Comparison of ENCODE assay signal across 22 cellular contexts in the genomic region with DNA sequence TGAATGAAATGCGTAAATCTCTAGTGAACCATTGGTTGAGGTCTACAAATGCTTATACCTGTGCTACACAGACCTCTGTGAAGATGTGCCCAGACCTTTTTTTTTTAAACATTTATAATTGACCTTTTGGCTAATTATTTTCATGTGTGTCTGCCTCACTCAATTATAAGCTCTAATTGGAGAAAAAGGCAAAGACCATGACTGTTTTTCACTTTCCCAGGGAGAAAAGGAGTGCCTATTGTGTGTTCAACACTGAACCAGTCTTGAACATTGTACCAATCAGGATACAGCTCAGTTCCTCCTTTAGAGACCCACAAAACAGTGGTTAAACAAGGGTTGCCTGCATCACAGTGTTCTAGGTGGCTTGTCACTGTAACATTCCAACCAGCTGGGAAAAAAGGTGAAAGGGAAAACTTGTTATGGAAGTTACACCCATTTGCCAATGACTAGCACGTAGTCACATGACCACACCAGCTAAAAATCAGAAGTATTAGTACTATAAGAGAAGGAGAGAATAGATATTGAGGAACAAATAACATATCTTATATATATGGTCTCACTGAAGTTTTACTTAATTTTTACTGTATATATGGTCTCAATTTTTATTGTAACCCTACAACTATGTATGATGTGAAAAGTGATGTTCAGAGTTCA. TPM values are rescaled to one million over a fixed set of nuclear protein-coding genes. Genes with fewer than 3 reads are reported as not detected.
A peak's percentile ranks its signal among the peaks of the same experiment; 100 is the strongest.
DNase-seq lines count a peak whose midpoint lies in the region; ATAC-seq and TF ChIP-seq lines count a peak whose summit lies in the region.
"Had no signal": no experiment of that assay in that cellular context is flagged by ENCODE, and none has a peak within 500 bp of the region (broad histone marks: within the 10 kb centered on the region; RNA-seq: fewer than 3 reads in every experiment).

No MANE protein-coding gene starts in this region.

- DNase-seq in natural killer cell treated with Interleukin-12 subunit alpha and Interleukin-12 subunit beta and Interleukin-15 and Interleukin-18, amount 100 ng/mL, for 72 hours (ENCODE audit: low spot score), result no peak
- no peak for DNase-seq in natural killer cell
- DNase-seq in activated T-helper 2 cell treated with anti-CD3 and anti-CD28 coated beads, Interferon-gamma antibody, Interleukin-2, Interleukin-4, amounts not matched to agents 10 μg/mL and 5 μg/mL and 100 μg/mL, durations not matched to agents 14 hours and 24 hours and 36 hours (ENCODE audit: low spot score), result no peak
- no peak for DNase-seq in upper lobe of right lung
- no peak for DNase-seq in NCI-H446 treated with DMSO at 0.1 percent for 48 hours (lab: John Stamatoyannopoulos, UW)
- DNase-seq: activated CD4-positive, alpha-beta T cell treated with anti-CD3 and anti-CD28 coated beads, Interleukin-2, amount 10 ng/mL, durations not matched to agents 7 days and 5 days; activated T-cell treated with anti-CD3 and anti-CD28 coated beads, Interleukin-2, amount 50 U/mL, for 1 hour; adrenal gland; foreskin melanocyte; H7; hippocampal formation; lower lobe of right lung; NCI-H1105 treated with DMSO at 0.1 percent for 48 hours; NCI-H524; nucleus accumbens; SW 1271 had no signal

- no peak for TF ChIP-seq CTCF in natural killer cell (IDR thresholded peaks at IDR 0.05)
- TF ChIP-seq CTCF in upper lobe of right lung (IDR thresholded peaks at IDR 0.05), result no peak

- H3K36me3 ChIP-seq in upper lobe of right lung, result no peaks in the 10 kb centered on the region
- H3K36me3 ChIP-seq: adrenal gland, lower lobe of right lung, right atrium auricular region had no signal

- H3K27ac Mint-ChIP-seq in natural killer cell treated with Interleukin-12 subunit alpha and Interleukin-12 subunit beta and Interleukin-15 and Interleukin-18, amount 100 ng/mL, for 72 hours, result peak overlapping the region; percentile 98 to 99
- peak overlapping the region in 1 of 2 donors; percentile 1 for H3K27ac Mint-ChIP-seq in natural killer cell
- H3K27ac Mint-ChIP-seq in activated T-helper 2 cell treated with anti-CD3 and anti-CD28 coated beads, Interferon-gamma antibody, Interleukin-2, Interleukin-4, amounts not matched to agents 10 μg/mL and 5 μg/mL and 100 μg/mL, durations not matched to agents 14 hours and 24 hours and 36 hours, result peak overlapping the region; percentile 72
- H3K27ac Mint-ChIP-seq: activated CD4-positive, alpha-beta T cell treated with anti-CD3 and anti-CD28 coated beads, Interleukin-2, amount 10 ng/mL, durations not matched to agents 7 days and 5 days; type B pancreatic cell had no signal

- intact Hi-C loops in natural killer cell (cut with micrococcal nuclease) (no loop called here), upper lobe of right lung (cut with DNase I) (no loop called here)
- intact Hi-C loops in activated T-helper 2 cell treated with anti-CD3 and anti-CD28 coated beads, Interferon-gamma antibody, Interleukin-2, Interleukin-4, amounts not matched to agents 10 μg/mL and 5 μg/mL and 100 μg/mL, durations not matched to agents 14 hours and 24 hours and 36 hours (cut with micrococcal nuclease), result loop anchor here (2.0 kb wide), 1 partner anchor 27 kb away; no protein-coding TSS in a partner anchor

- peaks cover 75% of the 10 kb centered on the region for H3K36me3 Mint-ChIP-seq in natural killer cell treated with Interleukin-12 subunit alpha and Interleukin-12 subunit beta and Interleukin-15 and Interleukin-18, amount 100 ng/mL, for 72 hours
- H3K36me3 Mint-ChIP-seq in natural killer cell, result no peaks in the 10 kb centered on the region
- H3K36me3 Mint-ChIP-seq in activated T-helper 2 cell treated with anti-CD3 and anti-CD28 coated beads, Interferon-gamma antibody, Interleukin-2, Interleukin-4, amounts not matched to agents 10 μg/mL and 5 μg/mL and 100 μg/mL, durations not matched to agents 14 hours and 24 hours and 36 hours (ENCODE audit: low read depth), result peaks cover 93% of the 10 kb centered on the region

- H3K4me3 ChIP-seq in upper lobe of right lung, result no peak overlapping the region
- H3K4me3 ChIP-seq: adrenal gland, lower lobe of right lung, right atrium auricular region had no signal

- H3K4me3 Mint-ChIP-seq in natural killer cell treated with Interleukin-12 subunit alpha and Interleukin-12 subunit beta and Interleukin-15 and Interleukin-18, amount 100 ng/mL, for 72 hours, result peak overlapping the region; percentile 88
- H3K4me3 Mint-ChIP-seq in natural killer cell, result no peak overlapping the region
- peak overlapping the region; percentile 3 for H3K4me3 Mint-ChIP-seq in activated T-helper 2 cell treated with anti-CD3 and anti-CD28 coated beads, Interferon-gamma antibody, Interleukin-2, Interleukin-4, amounts not matched to agents 10 μg/mL and 5 μg/mL and 100 μg/mL, durations not matched to agents 14 hours and 24 hours and 36 hours (ENCODE audit: low read depth)
- H3K4me3 Mint-ChIP-seq: activated CD4-positive, alpha-beta T cell treated with anti-CD3 and anti-CD28 coated beads, Interleukin-2, amount 10 ng/mL, durations not matched to agents 7 days and 5 days; type B pancreatic cell had no signal

- H3K4me1 Mint-ChIP-seq in natural killer cell treated with Interleukin-12 subunit alpha and Interleukin-12 subunit beta and Interleukin-15 and Interleukin-18, amount 100 ng/mL, for 72 hours (ENCODE audit: low read depth in 2 of 2), result peaks cover 75 to 96% of the 10 kb centered on the region in 2 donors
- H3K4me1 Mint-ChIP-seq in natural killer cell, result peaks cover 50 to 59% of the 10 kb centered on the region in 2 donors
- H3K4me1 Mint-ChIP-seq in activated T-helper 2 cell treated with anti-CD3 and anti-CD28 coated beads, Interferon-gamma antibody, Interleukin-2, Interleukin-4, amounts not matched to agents 10 μg/mL and 5 μg/mL and 100 μg/mL, durations not matched to agents 14 hours and 24 hours and 36 hours (ENCODE audit: low read depth), result peaks cover 64% of the 10 kb centered on the region

- no peaks in the 10 kb centered on the region for H3K27me3 ChIP-seq in upper lobe of right lung
- H3K27me3 ChIP-seq: adrenal gland, right atrium auricular region had no signal

- no peaks in the 10 kb centered on the region for H3K9me3 ChIP-seq in upper lobe of right lung
- H3K9me3 ChIP-seq: lower lobe of right lung, right atrium auricular region had no signal

- ATAC-seq in natural killer cell treated with Interleukin-12 subunit alpha and Interleukin-12 subunit beta and Interleukin-15 and Interleukin-18, amount 100 ng/mL, for 72 hours, result no peak
- ATAC-seq in natural killer cell (no peak), HG03045 (IDR thresholded peaks at IDR 0.05; ENCODE audit: unreplicated experiment) (peak; percentile 22), upper lobe of right lung (peak; percentile 53), HG03520 (IDR thresholded peaks at IDR 0.05; ENCODE audit: unreplicated experiment) (no peak), GM19324 (IDR thresholded peaks at IDR 0.05; ENCODE audit: low FRiP score, unreplicated experiment) (no peak)
- ATAC-seq: lower lobe of right lung had no signal

- H3K9me3 Mint-ChIP-seq in natural killer cell treated with Interleukin-12 subunit alpha and Interleukin-12 subunit beta and Interleukin-15 and Interleukin-18, amount 100 ng/mL, for 72 hours, result peaks cover 10% of the 10 kb centered on the region
- H3K9me3 Mint-ChIP-seq in natural killer cell, result no peaks in the 10 kb centered on the region
- peaks cover 43% of the 10 kb centered on the region for H3K9me3 Mint-ChIP-seq in activated T-helper 2 cell treated with anti-CD3 and anti-CD28 coated beads, Interferon-gamma antibody, Interleukin-2, Interleukin-4, amounts not matched to agents 10 μg/mL and 5 μg/mL and 100 μg/mL, durations not matched to agents 14 hours and 24 hours and 36 hours

- H3K27me3 Mint-ChIP-seq in natural killer cell treated with Interleukin-12 subunit alpha and Interleukin-12 subunit beta and Interleukin-15 and Interleukin-18, amount 100 ng/mL, for 72 hours, result no peaks in the 10 kb centered on the region
- no peaks in the 10 kb centered on the region for H3K27me3 Mint-ChIP-seq in natural killer cell (ENCODE audit: low read depth in 2 of 2)
- H3K27me3 Mint-ChIP-seq in activated T-helper 2 cell treated with anti-CD3 and anti-CD28 coated beads, Interferon-gamma antibody, Interleukin-2, Interleukin-4, amounts not matched to agents 10 μg/mL and 5 μg/mL and 100 μg/mL, durations not matched to agents 14 hours and 24 hours and 36 hours (ENCODE audit: low read depth), result no peaks in the 10 kb centered on the region
- H3K27me3 Mint-ChIP-seq: activated CD4-positive, alpha-beta T cell treated with anti-CD3 and anti-CD28 coated beads, Interleukin-2, amount 10 ng/mL, durations not matched to agents 7 days and 5 days; type B pancreatic cell had no signal

- peaks cover 55% of the 10 kb centered on the region for H3K4me1 ChIP-seq in upper lobe of right lung

- H3K27ac ChIP-seq in upper lobe of right lung, result no peak overlapping the region
- H3K27ac ChIP-seq: adrenal gland, KMS-11, lower lobe of right lung, right atrium auricular region had no signal

RNA-seq across cellular contexts. Expression of gene TANK, which starts 13.4 kb away (rescaled TPM):
- total RNA-seq in natural killer cell treated with Interleukin-12 subunit alpha and Interleukin-12 subunit beta and Interleukin-15 and Interleukin-18, amount 100 ng/mL, for 72 hours, result 100 to 1,000 TPM; 346 to 459 TPM
- total RNA-seq in natural killer cell (100 to 1,000 TPM in 1 of 3 donors, 10 to 100 TPM in 2; 68.9 to 121 (median 76.1) TPM), upper lobe of right lung (79.6 TPM)
- 66.2 and 70.7 TPM in 2 replicates for total RNA-seq in activated T-helper 2 cell treated with anti-CD3 and anti-CD28 coated beads, Interferon-gamma antibody, Interleukin-2, Interleukin-4, amounts not matched to agents 10 μg/mL and 5 μg/mL and 100 μg/mL, durations not matched to agents 14 hours and 24 hours and 36 hours

Comparison
In these comparisons a context has a peak if more than half of its experiments do, and no peak if none do; other contexts are left out.
1. ATAC-seq: peak in HG03045 (single experiment) and upper lobe of right lung (single experiment); none in natural killer cell treated with Interleukin-12 subunit alpha and Interleukin-12 subunit beta and Interleukin-15 and Interleukin-18, amount 100 ng/mL, for 72 hours (0 of 2), natural killer cell (0 of 3), HG03520 (single experiment) and GM19324 (single experiment).